In the genomic region with DNA sequence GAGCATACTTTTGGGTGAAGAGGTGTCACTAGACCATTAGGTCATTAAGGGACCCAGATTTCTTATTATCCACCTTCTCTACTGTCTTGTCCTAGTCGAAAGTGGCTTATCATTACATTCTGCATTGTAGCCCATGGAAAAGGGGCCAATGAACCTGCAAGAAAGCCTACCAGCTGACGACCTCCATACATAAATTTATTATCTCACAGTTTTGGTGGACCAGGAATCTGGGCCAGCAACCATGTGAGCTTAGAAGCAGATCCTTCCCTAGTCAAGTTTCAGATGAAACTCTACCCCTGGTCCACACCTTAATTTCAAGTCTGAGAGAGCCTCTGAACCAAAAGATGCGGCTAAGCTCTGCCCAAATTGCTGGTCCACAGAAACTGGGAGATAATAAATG, we compare ENCODE assay signal across 25 cellular contexts. TPM values are rescaled to one million over a fixed set of nuclear protein-coding genes. Genes with fewer than 3 reads are reported as not detected.
DNase-seq lines count a peak whose midpoint lies in the region; ATAC-seq, FAIRE-seq and TF ChIP-seq lines count a peak whose summit lies in the region.
"Had no signal": no experiment of that assay in that cellular context is flagged by ENCODE, and none has a peak within 500 bp of the region (broad histone marks: within the 10 kb centered on the region; RNA-seq: fewer than 3 reads in every experiment).

No MANE protein-coding gene starts in this region.

- intact Hi-C loops in HepG2 (cut with micrococcal nuclease; ENCODE audit: unreplicated experiment), result no loop called here
- intact Hi-C loops in right lobe of liver (cut with DNase I), result no loop called here

- TF ChIP-seq POLR2A in HepG2 (IDR thresholded peaks at IDR 0.05; ENCODE audit: insufficient read depth in 1 of 2, low read depth in 2 of 2, low read length in 2 of 2) (no peak), right lobe of liver (IDR thresholded peaks at IDR 0.05) (no peak)

- H3K4me3 ChIP-seq in HepG2 (replicated peaks in 1 of 3; ENCODE audit: insufficient read depth in 1 of 3, low read depth in 2 of 3, low read length in 3 of 3) (no peak overlapping the region), right lobe of liver (no peak overlapping the region)
- H3K4me3 ChIP-seq: A549, BLaER1, GM12878 had no signal

- ATAC-seq in HepG2 (no peak), right lobe of liver (no peak)
- ATAC-seq in central memory CD8-positive, alpha-beta T cell (replicated peaks; ENCODE audit: extremely low read depth, poor library complexity, severe bottlenecking), result no peak
- ATAC-seq: GM12878 had no signal

- TF ChIP-seq RAD21 in HepG2 (CRISPR knock-in tag; IDR thresholded peaks at IDR 0.05), result no peak

- no peak overlapping the region for H3K4me3 Mint-ChIP-seq in central memory CD8-positive, alpha-beta T cell
- H3K4me3 Mint-ChIP-seq: CD14-positive monocyte; CD4-positive, alpha-beta memory T cell; CD4-positive, CD25-positive, alpha-beta regulatory T cell; CD8-positive, alpha-beta memory T cell had no signal

- H3K4me2 ChIP-seq in HepG2 (ENCODE audit: low read depth, low read length), result no peak overlapping the region
- H3K4me2 ChIP-seq: A549, BLaER1 had no signal

- CTCF ChIA-PET in HepG2 (lab: Yijun Ruan, JAX; ENCODE audit: low intra/inter-chr PET ratio, low total read pairs), result no interaction called here

- H3K9me3 Mint-ChIP-seq in central memory CD8-positive, alpha-beta T cell, result no peaks in the 10 kb centered on the region
- H3K9me3 Mint-ChIP-seq: CD4-positive, alpha-beta memory T cell; CD4-positive, CD25-positive, alpha-beta regulatory T cell had no signal

- POLR2A ChIA-PET in HepG2 (lab: Yijun Ruan, JAX), result no interaction called here

- H3K4me1 Mint-ChIP-seq in central memory CD8-positive, alpha-beta T cell, result peaks cover 39% of the 10 kb centered on the region

- in situ Hi-C loops in HepG2 (cut with HindIII; ENCODE audit: extremely low pct_ligation_motif_present, low pct_unique_long_range_greater_than_20kb), result no loop called here

- WGBS in HepG2 (ENCODE audit: low lambda C conversion rate), result 91% methylated on average over 3 of the region's 3 CpGs
- 62% methylated on average over 3 of the region's 3 CpGs for WGBS in right lobe of liver (ENCODE audit: insufficient coverage, low coverage, low lambda C conversion rate, missing lambda C conversion rate)

- no TSS peak for BruUV-seq in HepG2 (replicated peaks; lab: Mats Ljungman, UMichigan)

- no peak for FAIRE-seq in HepG2 (lab: Jason Lieb, UNC)
- FAIRE-seq: GM12878, GM12892, GM18507 had no signal

- H3K27ac ChIP-seq in HepG2 (ENCODE audit: extremely low read length, insufficient read depth, low read length), result no peak overlapping the region
- H3K27ac ChIP-seq in right lobe of liver, result no peak overlapping the region
- H3K27ac ChIP-seq: 22Rv1, A549, BLaER1 had no signal

- H3K9ac ChIP-seq in HepG2 (ENCODE audit: insufficient read depth, low read depth, low read length), result no peak overlapping the region
- H3K9ac ChIP-seq: BLaER1 had no signal

- peak overlapping the region; percentile 38 for H3K27ac Mint-ChIP-seq in central memory CD8-positive, alpha-beta T cell (ENCODE audit: low read depth)
- H3K27ac Mint-ChIP-seq: CD14-positive monocyte had no signal

- H3K27me3 ChIP-seq in HepG2 (ENCODE audit: control insufficient read depth in 1 of 2, insufficient read depth in 2 of 2, low read length in 2 of 2), result no peaks in the 10 kb centered on the region
- H3K27me3 ChIP-seq in right lobe of liver, result no peaks in the 10 kb centered on the region
- H3K27me3 ChIP-seq: BE2C, BLaER1 had no signal

- H3K36me3 Mint-ChIP-seq in central memory CD8-positive, alpha-beta T cell (ENCODE audit: insufficient read depth), result peaks cover 34% of the 10 kb centered on the region

- no peak for TF ChIP-seq CTCF in HepG2 (CRISPR knock-in tag; IDR thresholded peaks at IDR 0.05)
- TF ChIP-seq CTCF in right lobe of liver (IDR thresholded peaks at IDR 0.05), result no peak

- peaks cover 89% of the 10 kb centered on the region for H3K4me1 ChIP-seq in HepG2 (ENCODE audit: insufficient read depth, low read length)
- peaks cover 0 to 5% (median 0%) of the 10 kb centered on the region in 4 donors for H3K4me1 ChIP-seq in right lobe of liver
- H3K4me1 ChIP-seq: BE2C, BLaER1 had no signal

- H3K9me3 ChIP-seq in HepG2 (ENCODE audit: low read length) (no peaks in the 10 kb centered on the region), right lobe of liver (no peaks in the 10 kb centered on the region)
- H3K9me3 ChIP-seq: A549, BE2C had no signal

- peaks cover 42% of the 10 kb centered on the region for H4K20me1 ChIP-seq in HepG2 (ENCODE audit: insufficient read depth, low read length)
- H4K20me1 ChIP-seq: BLaER1 had no signal

- peaks cover 83% of the 10 kb centered on the region for H3K79me2 ChIP-seq in HepG2 (ENCODE audit: insufficient read depth, low read length)

- no peak overlapping the region for H2AFZ ChIP-seq in HepG2 (ENCODE audit: low read length)

- H3K27me3 Mint-ChIP-seq in central memory CD8-positive, alpha-beta T cell, result no peaks in the 10 kb centered on the region
- H3K27me3 Mint-ChIP-seq: CD4-positive, alpha-beta memory T cell; CD4-positive, CD25-positive, alpha-beta regulatory T cell had no signal

- DNase-seq in HepG2 (ENCODE audit: low spot score), result no peak
- no peak for DNase-seq in right lobe of liver
- DNase-seq in central memory CD8-positive, alpha-beta T cell (ENCODE audit: low spot score in 2 of 2), result no peak
- no peak for DNase-seq in AG08395 (ENCODE audit: low spot score)
- no peak for DNase-seq in NCI-H2081 (lab: John Stamatoyannopoulos, UW)
- DNase-seq: BE2C; C1 segment of cervical spinal cord; CD4-positive, alpha-beta memory T cell; CD4-positive, CD25-positive, alpha-beta regulatory T cell; CD8-positive, alpha-beta memory T cell; COR-L47; DMS 273 treated with DMSO at 0.1 percent for 48 hours; DMS153; DMS53; DMS79; DND-41; EL; GDM1 had no signal

- peaks cover 1 to 32% of the 10 kb centered on the region in 2 experiments; a peak in 2 of 5 replicates for H3K36me3 ChIP-seq in HepG2 (replicated peaks in 1 of 2; ENCODE audit: control insufficient read depth in 1 of 2, insufficient read depth in 2 of 2, low read length in 2 of 2)
- H3K36me3 ChIP-seq in right lobe of liver, result no peaks in the 10 kb centered on the region

- TF ChIP-seq EP300 in HepG2 (IDR thresholded peaks at IDR 0.05; ENCODE audit: low read depth in 2 of 2, low read length in 2 of 2), result no peak
- no peak for TF ChIP-seq EP300 in HepG2 (CRISPR knock-in tag; IDR thresholded peaks at IDR 0.05; ENCODE audit: borderline replicate concordance)

TF ChIP-seq in HepG2, 621 proteins besides CTCF, POLR2A, EP300 and RAD21:
- TF ChIP-seq RBM22 (optimal IDR thresholded peaks at IDR 0.05; ENCODE audit: low read length), result peak; percentile 96
- no peak for TF ChIP-seq ZFYVE20 (CRISPR knock-in tag; IDR thresholded peaks at IDR 0.05; ENCODE audit: borderline replicate concordance, low read depth)
- TF ChIP-seq, protein P1, sequence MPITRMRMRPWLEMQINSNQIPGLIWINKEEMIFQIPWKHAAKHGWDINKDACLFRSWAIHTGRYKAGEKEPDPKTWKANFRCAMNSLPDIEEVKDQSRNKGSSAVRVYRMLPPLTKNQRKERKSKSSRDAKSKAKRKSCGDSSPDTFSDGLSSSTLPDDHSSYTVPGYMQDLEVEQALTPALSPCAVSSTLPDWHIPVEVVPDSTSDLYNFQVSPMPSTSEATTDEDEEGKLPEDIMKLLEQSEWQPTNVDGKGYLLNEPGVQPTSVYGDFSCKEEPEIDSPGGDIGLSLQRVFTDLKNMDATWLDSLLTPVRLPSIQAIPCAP (CRISPR knock-in tag; IDR thresholded peaks at IDR 0.05; ENCODE audit: low read depth), result no peak
TF ChIP-seq in HepG2: peak in this region for 1.

RNA-seq across cellular contexts. Expression of gene RPS6KA3, which starts 37.6 kb away (rescaled TPM):
- total RNA-seq in HepG2 (2016; rRNA removed; fragmentation: Illumina TruSeq; extraction: Trizol) (357 and 581 TPM in 2 replicates), right lobe of liver (10 to 100 TPM; 36.0 to 63.7 (median 44.7) TPM)
- total RNA-seq in HepG2 (2016; cell fraction: cytosol; rRNA removed; fragmentation: Illumina TruSeq; extraction: Trizol; ENCODE audit: low read depth), result 39.1 and 45.2 TPM in 2 replicates
- 349 and 590 TPM in 2 replicates for total RNA-seq in HepG2 (2016; cell fraction: insoluble cytoplasmic fraction; rRNA removed; fragmentation: Illumina TruSeq; extraction: Trizol)
- 147 and 153 TPM in 2 replicates for total RNA-seq in HepG2 (2016; cell fraction: membrane; rRNA removed; fragmentation: Illumina TruSeq; extraction: Trizol)
- 192 and 216 TPM in 2 replicates for total RNA-seq in HepG2 (2016; cell fraction: nucleus; rRNA removed; fragmentation: Illumina TruSeq; extraction: Trizol)
- polyA plus RNA-seq in HepG2 (2011; rRNA removed), result 227 and 314 TPM in 2 replicates
- 147 and 185 TPM in 2 replicates for polyA plus RNA-seq in HepG2 (2011; cell fraction: cytosol; rRNA removed)
- 92.7 and 110 TPM in 2 replicates for polyA plus RNA-seq in HepG2 (2011; cell fraction: nucleus; rRNA removed)
- polyA plus RNA-seq in HepG2 (2012), result 161 and 256 TPM in 2 replicates
- polyA plus RNA-seq in HepG2 (2016; cell fraction: cytosol; fragmentation: Illumina TruSeq; extraction: Trizol; ENCODE audit: low read depth), result 11.1 and 12.4 TPM in 2 replicates
- polyA plus RNA-seq in HepG2 (2016; cell fraction: insoluble cytoplasmic fraction; fragmentation: Illumina TruSeq; extraction: Trizol; ENCODE audit: low read depth), result 353 and 377 TPM in 2 replicates
- 48.9 and 49.3 TPM in 2 replicates for polyA plus RNA-seq in HepG2 (2016; cell fraction: membrane; fragmentation: Illumina TruSeq; extraction: Trizol; ENCODE audit: low read depth)
- polyA plus RNA-seq in HepG2 (2016; cell fraction: nucleus; fragmentation: Illumina TruSeq; extraction: Trizol; ENCODE audit: insufficient read depth, low read depth), result 170 and 191 TPM in 2 replicates
- 81.9 and 319 TPM in 2 replicates for polyA minus RNA-seq in HepG2 (2011; rRNA and poly(A)+ RNA removed; ENCODE audit: low replicate concordance)
- 374 and 443 TPM in 2 replicates for polyA minus RNA-seq in HepG2 (2011; cell fraction: cytosol; rRNA and poly(A)+ RNA removed)
- 200 and 259 TPM in 2 replicates for polyA minus RNA-seq in HepG2 (2011; cell fraction: nucleus; rRNA and poly(A)+ RNA removed)
